30 cellular contexts compared by ENCODE assay signal in the genomic region with DNA sequence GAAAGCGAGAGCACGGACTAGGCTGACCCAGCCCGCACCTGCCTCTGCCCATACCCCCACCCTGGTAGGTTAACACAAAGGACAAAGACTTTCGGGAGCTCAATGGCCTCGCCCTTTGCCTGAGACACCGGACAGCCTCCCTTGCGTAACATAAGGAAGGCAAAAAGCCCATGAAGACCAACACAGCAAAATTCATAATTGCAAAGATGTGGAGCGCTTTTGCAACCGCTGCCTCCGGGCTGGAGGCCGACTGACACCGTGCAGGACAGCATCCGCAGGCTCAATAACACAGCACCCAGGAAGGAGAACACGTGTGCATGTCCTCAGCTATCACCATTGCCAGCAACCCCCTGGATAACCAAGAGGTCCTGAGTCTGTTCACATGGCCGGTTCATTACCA. TPM values are rescaled to one million over a fixed set of nuclear protein-coding genes. Genes with fewer than 3 reads are reported as not detected.
"Had no signal": no experiment of that assay in that cellular context is flagged by ENCODE, and none has a peak within 500 bp of the region (broad histone marks: within the 10 kb centered on the region; RNA-seq: fewer than 3 reads in every experiment).

No MANE protein-coding gene starts in this region.

- H3K36me3 Mint-ChIP-seq: type B pancreatic cell had no signal

- H3K4me1 Mint-ChIP-seq: activated CD4-positive, alpha-beta memory T cell treated with anti-CD3 and anti-CD28 coated beads, Interleukin-2, amount 10 ng/mL, durations not matched to agents 7 days and 5 days; activated CD4-positive, alpha-beta T cell treated with anti-CD3 and anti-CD28 coated beads, Interleukin-2, amount 10 ng/mL, durations not matched to agents 7 days and 5 days; activated T-helper 17 cell treated with anti-CD3 and anti-CD28 coated beads, Interleukin-2, amount 50 U/mL, for 72 hours; central memory CD8-positive, alpha-beta T cell had no signal

- H3K36me3 ChIP-seq: breast epithelium, esophagus squamous epithelium, left ventricle myocardium inferior, vagina, WERI-Rb-1 had no signal

- DNase-seq: activated CD4-positive, alpha-beta memory T cell treated with anti-CD3 and anti-CD28 coated beads, Interleukin-2, amount 10 ng/mL, durations not matched to agents 7 days and 5 days; activated CD4-positive, alpha-beta T cell treated with anti-CD3 and anti-CD28 coated beads for 1 hour; activated CD4-positive, alpha-beta T cell treated with anti-CD3 and anti-CD28 coated beads, Interleukin-2, amount 10 ng/mL, durations not matched to agents 7 days and 5 days; activated T-cell treated with anti-CD3 and anti-CD28 coated beads, Interleukin-2, amount 50 U/mL, for 4 hours; dermis blood vessel endothelial cell; effector CD4-positive, alpha-beta T cell; esophagus squamous epithelium; foreskin melanocyte; left ventricle myocardium inferior; mucosa of descending colon; small intestine; stimulated activated CD4-positive, alpha-beta T cell treated with anti-CD3 and anti-CD28 coated beads, Interleukin-15, amount 100 ng/mL, for 24 hours; stimulated activated CD4-positive, alpha-beta T cell treated with anti-CD3 and anti-CD28 coated beads, Interleukin-2, amount 100 ng/mL, for 24 hours; stimulated activated naive CD4-positive, alpha-beta T cell; SW 1271; T-helper 9 cell; WERI-Rb-1 had no signal

- ATAC-seq: activated naive CD4-positive, alpha-beta T cell treated with anti-CD3 and anti-CD28 coated beads, Interleukin-2, amount 50 U/mL, for 72 hours; activated T-cell treated with anti-CD3 and anti-CD28 coated beads, Interleukin-2, amount 50 U/mL, for 4 hours; activated T-helper 17 cell treated with anti-CD3 and anti-CD28 coated beads, Interleukin-2, amount 50 U/mL, for 72 hours; mucosa of descending colon; natural killer cell treated with Interleukin-12 subunit alpha and Interleukin-12 subunit beta and Interleukin-15 and Interleukin-18, amount 100 ng/mL, for 72 hours; sciatic nerve had no signal

- H3K27me3 Mint-ChIP-seq: type B pancreatic cell had no signal

- H3K9me3 ChIP-seq: mucosa of descending colon, vagina had no signal

- H3K9me3 Mint-ChIP-seq: activated CD4-positive, alpha-beta memory T cell treated with anti-CD3 and anti-CD28 coated beads, Interleukin-2, amount 10 ng/mL, durations not matched to agents 7 days and 5 days; activated T-helper 17 cell treated with anti-CD3 and anti-CD28 coated beads, Interleukin-2, amount 50 U/mL, for 72 hours; central memory CD8-positive, alpha-beta T cell; natural killer cell treated with Interleukin-12 subunit alpha and Interleukin-12 subunit beta and Interleukin-15 and Interleukin-18, amount 100 ng/mL, for 72 hours had no signal

- H3K27ac ChIP-seq: breast epithelium, epithelial cell of prostate, esophagus squamous epithelium, left ventricle myocardium inferior, vagina, WERI-Rb-1 had no signal

- H3K27ac Mint-ChIP-seq: activated CD4-positive, alpha-beta memory T cell treated with anti-CD3 and anti-CD28 coated beads, Interleukin-2, amount 10 ng/mL, durations not matched to agents 7 days and 5 days; activated CD4-positive, alpha-beta T cell treated with anti-CD3 and anti-CD28 coated beads, Interleukin-2, amount 10 ng/mL, durations not matched to agents 7 days and 5 days; activated naive CD4-positive, alpha-beta T cell treated with anti-CD3 and anti-CD28 coated beads, Interleukin-2, amount 50 U/mL, for 72 hours; activated T-helper 17 cell treated with anti-CD3 and anti-CD28 coated beads, Interleukin-2, amount 50 U/mL, for 72 hours; T-helper 1 cell treated with Interleukin-12 subunit alpha and Interleukin-12 subunit beta and Interleukin-4 antibody, amounts not matched to agents 30 μg/mL and 1 μg/mL, for 36 hours; type B pancreatic cell had no signal

- H3K4me3 Mint-ChIP-seq: activated CD4-positive, alpha-beta memory T cell treated with anti-CD3 and anti-CD28 coated beads, Interleukin-2, amount 10 ng/mL, durations not matched to agents 7 days and 5 days; activated CD4-positive, alpha-beta T cell treated with anti-CD3 and anti-CD28 coated beads, Interleukin-2, amount 10 ng/mL, durations not matched to agents 7 days and 5 days; activated T-cell treated with anti-CD3 and anti-CD28 coated beads, Interleukin-2, amount 50 U/mL, for 4 hours; activated T-helper 17 cell treated with anti-CD3 and anti-CD28 coated beads, Interleukin-2, amount 50 U/mL, for 72 hours; central memory CD8-positive, alpha-beta T cell; natural killer cell treated with Interleukin-12 subunit alpha and Interleukin-12 subunit beta and Interleukin-15 and Interleukin-18, amount 100 ng/mL, for 72 hours; T-helper 1 cell treated with Interleukin-12 subunit alpha and Interleukin-12 subunit beta and Interleukin-4 antibody, amounts not matched to agents 30 μg/mL and 1 μg/mL, for 36 hours; type B pancreatic cell had no signal

- H3K4me3 ChIP-seq: breast epithelium, esophagus squamous epithelium, left ventricle myocardium inferior, mucosa of descending colon, vagina had no signal

- H3K27me3 ChIP-seq: breast epithelium, vagina had no signal

- H3K4me1 ChIP-seq: breast epithelium, esophagus squamous epithelium, left ventricle myocardium inferior, vagina had no signal

RNA-seq across cellular contexts. Expression of gene LILRA1, which starts 15.4 kb away (rescaled TPM):
- total RNA-seq: activated CD4-positive, alpha-beta memory T cell treated with anti-CD3 and anti-CD28 coated beads, Interleukin-2, amount 10 ng/mL, durations not matched to agents 7 days and 5 days; activated CD4-positive, alpha-beta T cell treated with anti-CD3 and anti-CD28 coated beads, Interleukin-2, amount 10 ng/mL, durations not matched to agents 7 days and 5 days; activated naive CD4-positive, alpha-beta T cell treated with anti-CD3 and anti-CD28 coated beads, Interleukin-2, amount 50 U/mL, for 72 hours; activated T-cell treated with anti-CD3 and anti-CD28 coated beads, Interleukin-2, amount 50 U/mL, for 4 hours; activated T-helper 17 cell treated with anti-CD3 and anti-CD28 coated beads, Interleukin-2, amount 50 U/mL, for 72 hours; dermis blood vessel endothelial cell; lung microvascular endothelial cell; myocyte had no signal

RNA-seq across cellular contexts. Expression of gene LILRB1, which starts 21.5 kb away (rescaled TPM):
- total RNA-seq: activated CD4-positive, alpha-beta T cell treated with anti-CD3 and anti-CD28 coated beads, Interleukin-2, amount 10 ng/mL, durations not matched to agents 7 days and 5 days; dermis blood vessel endothelial cell; lung microvascular endothelial cell; myocyte had no signal

RNA-seq across cellular contexts. Expression of gene LILRA2, which starts 35.2 kb away (rescaled TPM):
- total RNA-seq: activated CD4-positive, alpha-beta memory T cell treated with anti-CD3 and anti-CD28 coated beads, Interleukin-2, amount 10 ng/mL, durations not matched to agents 7 days and 5 days; activated CD4-positive, alpha-beta T cell treated with anti-CD3 and anti-CD28 coated beads, Interleukin-2, amount 10 ng/mL, durations not matched to agents 7 days and 5 days; activated naive CD4-positive, alpha-beta T cell treated with anti-CD3 and anti-CD28 coated beads, Interleukin-2, amount 50 U/mL, for 72 hours; activated T-cell treated with anti-CD3 and anti-CD28 coated beads, Interleukin-2, amount 50 U/mL, for 4 hours; activated T-helper 17 cell treated with anti-CD3 and anti-CD28 coated beads, Interleukin-2, amount 50 U/mL, for 72 hours; dermis blood vessel endothelial cell; lung microvascular endothelial cell; myocyte; temporal lobe; vagina had no signal

RNA-seq across cellular contexts. Expression of gene LILRB4, which starts 54.0 kb away (rescaled TPM):
- total RNA-seq: activated CD4-positive, alpha-beta memory T cell treated with anti-CD3 and anti-CD28 coated beads, Interleukin-2, amount 10 ng/mL, durations not matched to agents 7 days and 5 days; activated CD4-positive, alpha-beta T cell treated with anti-CD3 and anti-CD28 coated beads, Interleukin-2, amount 10 ng/mL, durations not matched to agents 7 days and 5 days; activated naive CD4-positive, alpha-beta T cell treated with anti-CD3 and anti-CD28 coated beads, Interleukin-2, amount 50 U/mL, for 72 hours; activated T-helper 17 cell treated with anti-CD3 and anti-CD28 coated beads, Interleukin-2, amount 50 U/mL, for 72 hours; dermis blood vessel endothelial cell; lung microvascular endothelial cell; myocyte; natural killer cell treated with Interleukin-12 subunit alpha and Interleukin-12 subunit beta and Interleukin-15 and Interleukin-18, amount 100 ng/mL, for 72 hours had no signal
